In genomic region chr17:19381741-19382444, GRCh38 we compare ENCODE assay signal across 27 cellular contexts. TPM values are rescaled to one million over a fixed set of nuclear protein-coding genes. Genes with fewer than 3 reads are reported as not detected.
DNase-seq lines count a peak whose midpoint lies in the region; ATAC-seq and TF ChIP-seq lines count a peak whose summit lies in the region.
"Had no signal": no experiment of that assay in that cellular context is flagged by ENCODE, and none has a peak within 500 bp of the region (broad histone marks: within the 10 kb centered on the region; RNA-seq: fewer than 3 reads in every experiment).

No MANE protein-coding gene starts in this region.

- no peak overlapping the region for H3K4me2 ChIP-seq in osteoblast (ENCODE audit: insufficient read depth, low read length)
- H3K4me2 ChIP-seq: neural progenitor cell, SK-N-SH had no signal

- peaks cover 14% of the 10 kb centered on the region for H3K4me1 Mint-ChIP-seq in activated T-cell treated with anti-CD3 and anti-CD28 coated beads, Interleukin-2, amount 50 U/mL, for 24 hours (ENCODE audit: low read depth)
- peaks cover 17% of the 10 kb centered on the region for H3K4me1 Mint-ChIP-seq in activated T-cell treated with anti-CD3 and anti-CD28 coated beads, Interleukin-2, amount 50 U/mL, for 72 hours (ENCODE audit: low read depth)

- TF ChIP-seq POLR2A in esophagus squamous epithelium (IDR thresholded peaks at IDR 0.05) (no peak), tibial nerve (IDR thresholded peaks at IDR 0.05) (no peak)

- H3K27ac ChIP-seq in esophagus squamous epithelium: peak overlapping the region in 3 of 4 donors; percentile 62 to 94 (median 92)
- H3K27ac ChIP-seq in osteoblast (ENCODE audit: low read depth, low read length): no peak overlapping the region
- H3K27ac ChIP-seq in tibial nerve: peak overlapping the region in 3 of 4 donors; percentile 6 to 94 (median 33)
- H3K27ac ChIP-seq: 22Rv1, lower lobe of right lung, neural progenitor cell, prostate gland had no signal

- H2AFZ ChIP-seq in osteoblast (ENCODE audit: low read length): no peak overlapping the region
- H2AFZ ChIP-seq: neural progenitor cell had no signal

- peaks cover 52 to 89% (median 55%) of the 10 kb centered on the region in 3 donors for H3K4me1 ChIP-seq in esophagus squamous epithelium
- peaks cover 28% of the 10 kb centered on the region for H3K4me1 ChIP-seq in osteoblast (ENCODE audit: insufficient read depth, low read length)
- H3K4me1 ChIP-seq in tibial nerve: peaks cover 0 to 82% (median 41%) of the 10 kb centered on the region in 4 donors
- H3K4me1 ChIP-seq in mucosa of descending colon (ENCODE audit: low read depth): peaks cover 30% of the 10 kb centered on the region

- H3K9me3 ChIP-seq in esophagus squamous epithelium (no peaks in the 10 kb centered on the region), osteoblast (ENCODE audit: low read depth, low read length) (no peaks in the 10 kb centered on the region), tibial nerve (no peaks in the 10 kb centered on the region), mucosa of descending colon (no peaks in the 10 kb centered on the region)
- H3K9me3 ChIP-seq: lower lobe of right lung, prostate gland, SK-N-SH had no signal

- peaks cover 26 to 55% (median 30%) of the 10 kb centered on the region in 3 donors for H3K36me3 ChIP-seq in esophagus squamous epithelium
- peaks cover 66% of the 10 kb centered on the region for H3K36me3 ChIP-seq in osteoblast (ENCODE audit: insufficient read depth, low read length)
- peaks cover 2 to 53% (median 30%) of the 10 kb centered on the region in 3 donors for H3K36me3 ChIP-seq in tibial nerve
- H3K36me3 ChIP-seq in mucosa of descending colon (ENCODE audit: low read depth): peaks cover 3% of the 10 kb centered on the region

- peaks cover 19% of the 10 kb centered on the region for H4K20me1 ChIP-seq in osteoblast (ENCODE audit: insufficient read depth, low read length)

- H3K27me3 ChIP-seq in esophagus squamous epithelium (no peaks in the 10 kb centered on the region), osteoblast (ENCODE audit: insufficient read depth, low read length) (no peaks in the 10 kb centered on the region), tibial nerve (no peaks in the 10 kb centered on the region)
- H3K27me3 ChIP-seq: neural progenitor cell had no signal

- peaks cover 54% of the 10 kb centered on the region for H3K36me3 Mint-ChIP-seq in activated T-cell treated with anti-CD3 and anti-CD28 coated beads, Interleukin-2, amount 50 U/mL, for 24 hours (ENCODE audit: low read depth)
- H3K36me3 Mint-ChIP-seq in activated T-cell treated with anti-CD3 and anti-CD28 coated beads, Interleukin-2, amount 50 U/mL, for 72 hours (ENCODE audit: insufficient read depth in 2 of 2): peaks cover 0 to 4% of the 10 kb centered on the region in 2 donors

- no peak overlapping the region for H3K4me3 Mint-ChIP-seq in activated T-cell treated with anti-CD3 and anti-CD28 coated beads, Interleukin-2, amount 50 U/mL, for 24 hours
- no peak overlapping the region for H3K4me3 Mint-ChIP-seq in activated T-cell treated with anti-CD3 and anti-CD28 coated beads, Interleukin-2, amount 50 U/mL, for 72 hours
- H3K4me3 Mint-ChIP-seq: activated CD4-positive, alpha-beta memory T cell treated with anti-CD3 and anti-CD28 coated beads, Interleukin-2, amount 10 ng/mL, durations not matched to agents 7 days and 5 days; T-helper 1 cell treated with Interleukin-12 subunit alpha and Interleukin-12 subunit beta and Interleukin-4 antibody, amounts not matched to agents 30 μg/mL and 1 μg/mL, for 36 hours had no signal

- H3K27me3 Mint-ChIP-seq in activated T-cell treated with anti-CD3 and anti-CD28 coated beads, Interleukin-2, amount 50 U/mL, for 24 hours: no peaks in the 10 kb centered on the region
- no peaks in the 10 kb centered on the region for H3K27me3 Mint-ChIP-seq in activated T-cell treated with anti-CD3 and anti-CD28 coated beads, Interleukin-2, amount 50 U/mL, for 72 hours (ENCODE audit: low read depth)
- H3K27me3 Mint-ChIP-seq: activated CD4-positive, alpha-beta memory T cell treated with anti-CD3 and anti-CD28 coated beads, Interleukin-2, amount 10 ng/mL, durations not matched to agents 7 days and 5 days; CD4-positive, CD25-positive, alpha-beta regulatory T cell had no signal

- no peaks in the 10 kb centered on the region for H3K9me3 Mint-ChIP-seq in activated T-cell treated with anti-CD3 and anti-CD28 coated beads, Interleukin-2, amount 50 U/mL, for 24 hours
- H3K9me3 Mint-ChIP-seq in activated T-cell treated with anti-CD3 and anti-CD28 coated beads, Interleukin-2, amount 50 U/mL, for 72 hours: no peaks in the 10 kb centered on the region
- H3K9me3 Mint-ChIP-seq: activated CD4-positive, alpha-beta memory T cell treated with anti-CD3 and anti-CD28 coated beads, Interleukin-2, amount 10 ng/mL, durations not matched to agents 7 days and 5 days; activated naive CD4-positive, alpha-beta T cell treated with anti-CD3 and anti-CD28 coated beads, Interleukin-2, amount 50 U/mL, for 72 hours; activated T-helper 2 cell treated with anti-CD3 and anti-CD28 coated beads, Interferon-gamma antibody, Interleukin-2, Interleukin-4, amounts not matched to agents 10 μg/mL and 5 μg/mL and 100 μg/mL, durations not matched to agents 14 hours and 24 hours and 36 hours; CD4-positive, CD25-positive, alpha-beta regulatory T cell; neural progenitor cell; T-helper 1 cell treated with Interleukin-12 subunit alpha and Interleukin-12 subunit beta and Interleukin-4 antibody, amounts not matched to agents 30 μg/mL and 1 μg/mL, for 36 hours had no signal

- intact Hi-C loops in esophagus squamous epithelium (cut with DNase I) (no loop called here), mucosa of descending colon (cut with DNase I, micrococcal nuclease) (no loop called here)

- no peak overlapping the region for H3K27ac Mint-ChIP-seq in activated T-cell treated with anti-CD3 and anti-CD28 coated beads, Interleukin-2, amount 50 U/mL, for 24 hours
- no peak overlapping the region for H3K27ac Mint-ChIP-seq in activated T-cell treated with anti-CD3 and anti-CD28 coated beads, Interleukin-2, amount 50 U/mL, for 72 hours
- H3K27ac Mint-ChIP-seq: activated naive CD4-positive, alpha-beta T cell treated with anti-CD3 and anti-CD28 coated beads, Interleukin-2, amount 50 U/mL, for 72 hours; activated T-helper 2 cell treated with anti-CD3 and anti-CD28 coated beads, Interferon-gamma antibody, Interleukin-2, Interleukin-4, amounts not matched to agents 10 μg/mL and 5 μg/mL and 100 μg/mL, durations not matched to agents 14 hours and 24 hours and 36 hours; CD4-positive, CD25-positive, alpha-beta regulatory T cell; neural progenitor cell; T-helper 1 cell treated with Interleukin-12 subunit alpha and Interleukin-12 subunit beta and Interleukin-4 antibody, amounts not matched to agents 30 μg/mL and 1 μg/mL, for 36 hours had no signal

- peak; percentile 23 for DNase-seq in activated T-cell treated with anti-CD3 and anti-CD28 coated beads, Interleukin-2, amount 50 U/mL, for 24 hours
- DNase-seq in activated T-cell treated with anti-CD3 and anti-CD28 coated beads, Interleukin-2, amount 50 U/mL, for 72 hours: no peak
- DNase-seq in esophagus squamous epithelium (lab: John Stamatoyannopoulos, UW) (no peak), osteoblast (ENCODE audit: insufficient read length, low spot score, missing footprints) (peak; percentile 25), tibial nerve (ENCODE audit: low spot score in 2 of 2) (no peak), NCI-H345 treated with DMSO at 0.1 percent for 48 hours (lab: John Stamatoyannopoulos, UW; ENCODE audit: unreplicated experiment) (no peak), mucosa of descending colon (no peak)
- DNase-seq: activated CD4-positive, alpha-beta memory T cell treated with anti-CD3 and anti-CD28 coated beads, Interleukin-2, amount 10 ng/mL, durations not matched to agents 7 days and 5 days; activated CD4-positive, alpha-beta T cell treated with anti-CD3 and anti-CD28 coated beads for 1 hour; activated CD8-positive, alpha-beta memory T cell treated with anti-CD3 and anti-CD28 coated beads, Interleukin-2, amount 50 U/mL, for 48 hours; CD4-positive, CD25-positive, alpha-beta regulatory T cell; central memory CD4-positive, alpha-beta T cell; Kasumi-1; lower lobe of right lung; MV-4-11; NCI-H146; NCI-H2107; NCI-H510A; SK-N-SH had no signal

- WGBS in esophagus squamous epithelium, 2 donors: 91 to 95% methylated on average over 17 to 18 of the region's 31 CpGs
- WGBS in tibial nerve, 2 donors: 88% methylated on average over 29 to 31 of the region's 31 CpGs

- no peak for TF ChIP-seq CTCF in esophagus squamous epithelium (IDR thresholded peaks at IDR 0.05)
- no peak for TF ChIP-seq CTCF in osteoblast (IDR thresholded peaks at IDR 0.05; ENCODE audit: extremely low read depth, low read depth, low read length)
- TF ChIP-seq CTCF in tibial nerve (IDR thresholded peaks at IDR 0.05): no peak
- TF ChIP-seq CTCF in mucosa of descending colon (IDR thresholded peaks at IDR 0.05): no peak

- ATAC-seq in activated T-cell treated with anti-CD3 and anti-CD28 coated beads, Interleukin-2, amount 50 U/mL, for 72 hours (replicated peaks in 1 of 2): no peak
- no peak for ATAC-seq in GM19467 (IDR thresholded peaks at IDR 0.05; ENCODE audit: unreplicated experiment)
- ATAC-seq in mucosa of descending colon: no peak
- ATAC-seq: activated naive CD4-positive, alpha-beta T cell treated with anti-CD3 and anti-CD28 coated beads, Interleukin-2, amount 50 U/mL, for 72 hours; lower lobe of right lung had no signal

- no peak overlapping the region for H3K4me3 ChIP-seq in esophagus squamous epithelium
- no peak overlapping the region for H3K4me3 ChIP-seq in osteoblast (ENCODE audit: insufficient read depth, low read length)
- H3K4me3 ChIP-seq in tibial nerve: no peak overlapping the region
- no peak overlapping the region for H3K4me3 ChIP-seq in mucosa of descending colon
- H3K4me3 ChIP-seq: lower lobe of right lung, neural progenitor cell, prostate gland had no signal

- H3K79me2 ChIP-seq in osteoblast (ENCODE audit: insufficient read depth, low read length): peaks cover 36% of the 10 kb centered on the region

- no peak for TF ChIP-seq EP300 in tibial nerve (IDR thresholded peaks at IDR 0.05)

RNA-seq across cellular contexts. Expression of gene MAPK7, which starts 3.6 kb away (rescaled TPM):
- 10 to 100 TPM; 13.6 to 16.7 TPM for total RNA-seq in activated T-cell treated with anti-CD3 and anti-CD28 coated beads, Interleukin-2, amount 50 U/mL, for 72 hours
- total RNA-seq in esophagus squamous epithelium (10 to 100 TPM; 22.6 to 39.7 (median 28.1) TPM), osteoblast (11.5 and 12.7 TPM in 2 replicates), tibial nerve (10 to 100 TPM; 29.5 to 62.4 (median 39.3) TPM), mucosa of descending colon (10 to 100 TPM; 36.9 to 48.6 (median 47.5) TPM)

RNA-seq across cellular contexts. Expression of gene MFAP4, which starts 5.1 kb away (rescaled TPM):
- total RNA-seq in activated T-cell treated with anti-CD3 and anti-CD28 coated beads, Interleukin-2, amount 50 U/mL, for 72 hours: under 1 TPM; 0.44 to 0.82 TPM
- 100 to 1,000 TPM in 1 of 4 donors, 10 to 100 TPM in 2, 1 to 10 TPM in 1; 4.3 to 365 (median 21.6) TPM for total RNA-seq in esophagus squamous epithelium
- 3.6 and 3.8 TPM in 2 replicates for total RNA-seq in osteoblast
- total RNA-seq in tibial nerve: 100 to 1,000 TPM in 1 of 4 donors, 10 to 100 TPM in 3; 30.6 to 131 (median 53.4) TPM
- 100 to 1,000 TPM in 1 of 3 donors, 10 to 100 TPM in 2; 19.0 to 127 (median 44.2) TPM for total RNA-seq in mucosa of descending colon
- total RNA-seq: activated CD4-positive, alpha-beta memory T cell treated with anti-CD3 and anti-CD28 coated beads, Interleukin-2, amount 10 ng/mL, durations not matched to agents 7 days and 5 days; activated naive CD4-positive, alpha-beta T cell treated with anti-CD3 and anti-CD28 coated beads, Interleukin-2, amount 50 U/mL, for 72 hours; activated T-helper 2 cell treated with anti-CD3 and anti-CD28 coated beads, Interferon-gamma antibody, Interleukin-2, Interleukin-4, amounts not matched to agents 10 μg/mL and 5 μg/mL and 100 μg/mL, durations not matched to agents 14 hours and 24 hours and 36 hours; CD4-positive, CD25-positive, alpha-beta regulatory T cell; dermis microvascular lymphatic vessel endothelial cell had no signal

RNA-seq across cellular contexts. Expression of gene B9D1, which starts 19.4 kb away (rescaled TPM):
- total RNA-seq in activated T-cell treated with anti-CD3 and anti-CD28 coated beads, Interleukin-2, amount 50 U/mL, for 72 hours: 1 to 10 TPM; 2.4 to 4.3 TPM
- total RNA-seq in esophagus squamous epithelium: 10 to 100 TPM in 3 of 4 donors, 1 to 10 TPM in 1; 9.2 to 24.5 (median 13.0) TPM
- 20.6 and 21.0 TPM in 2 replicates for total RNA-seq in osteoblast
- total RNA-seq in tibial nerve: 10 to 100 TPM; 21.6 to 65.4 (median 43.4) TPM
- 10 to 100 TPM in 2 of 3 donors, 1 to 10 TPM in 1; 5.1 to 11.8 (median 10.7) TPM for total RNA-seq in mucosa of descending colon

RNA-seq across cellular contexts. Expression of gene RNF112, which starts 29.1 kb away (rescaled TPM):
- 1 to 10 TPM in 1 of 2 donors, under 1 TPM in 1; 0.84 to 1.6 TPM for total RNA-seq in activated T-cell treated with anti-CD3 and anti-CD28 coated beads, Interleukin-2, amount 50 U/mL, for 72 hours
- total RNA-seq in esophagus squamous epithelium: 1 to 10 TPM in 1 of 4 donors, under 1 TPM in 2, not detected in 1; 0.45 to 1.5 (median 0.92) TPM
- total RNA-seq in osteoblast: 0.29 and 0.36 TPM in 2 replicates
- 1 to 10 TPM in 3 of 4 donors, under 1 TPM in 1; 0.44 to 2.5 (median 1.8) TPM for total RNA-seq in tibial nerve
- 10 to 100 TPM in 1 of 3 donors, 1 to 10 TPM in 2; 2.4 to 13.4 (median 3.4) TPM for total RNA-seq in mucosa of descending colon

Comparison
In these comparisons a context has a peak if more than half of its experiments do, and no peak if none do; other contexts are left out.
1. DNase-seq: peak in activated T-cell treated with anti-CD3 and anti-CD28 coated beads, Interleukin-2, amount 50 U/mL, for 24 hours (single experiment) and osteoblast (single experiment); none in activated T-cell treated with anti-CD3 and anti-CD28 coated beads, Interleukin-2, amount 50 U/mL, for 72 hours (0 of 2), esophagus squamous epithelium (single experiment), tibial nerve (0 of 2), NCI-H345 treated with DMSO at 0.1 percent for 48 hours (single experiment) and mucosa of descending colon (0 of 3).